8 cellular contexts compared by ENCODE assay signal in the genomic region with DNA sequence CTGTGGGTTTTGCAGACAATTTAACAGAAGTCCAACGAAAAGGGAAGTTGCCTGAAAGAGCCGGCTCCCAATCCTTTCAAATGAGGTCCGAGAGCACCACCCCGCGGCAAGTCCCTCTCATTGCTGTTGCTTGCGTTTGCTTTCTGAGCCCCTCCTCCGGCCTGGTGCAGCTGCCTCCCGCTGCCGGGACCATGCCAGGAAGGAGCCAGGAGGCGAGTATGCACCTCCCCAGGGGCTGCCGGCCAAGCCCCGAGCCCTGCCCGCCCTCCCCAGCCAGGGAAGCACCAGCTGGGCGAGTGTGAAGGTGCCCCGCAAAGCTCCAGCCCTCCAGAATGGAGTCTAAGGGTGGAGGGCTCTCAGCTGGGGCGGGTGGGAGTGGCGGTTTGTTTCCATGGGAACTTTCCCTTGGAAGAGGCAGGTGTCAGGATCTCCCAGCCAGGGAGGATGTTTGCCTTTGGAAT. TPM values are rescaled to one million over a fixed set of nuclear protein-coding genes. Genes with fewer than 3 reads are reported as not detected.
A peak's percentile ranks its signal among the peaks of the same experiment; 100 is the strongest.
DNase-seq lines count a peak whose midpoint lies in the region; ATAC-seq, FAIRE-seq and TF ChIP-seq lines count a peak whose summit lies in the region.

No MANE protein-coding gene starts in this region.

- no peak for FAIRE-seq in GM12891 (lab: Jason Lieb, UNC)

- H3K4me3 ChIP-seq in WERI-Rb-1 (ENCODE audit: low read depth, low read length) (peak overlapping the region; percentile 21), lower lobe of right lung (no peak overlapping the region)

- DNase-seq in 8988T (peak; percentile 73), GM12891 (ENCODE audit: insufficient read length, low spot score) (peak; percentile 91), NCI-H2196 treated with DMSO at 0.1 percent for 48 hours (lab: John Stamatoyannopoulos, UW; ENCODE audit: unreplicated experiment) (peak; percentile 68), WERI-Rb-1 (peak; percentile 83), dermis microvascular lymphatic vessel endothelial cell (ENCODE audit: low read depth in 2 of 2) (peak; percentile 41 to 76), lower lobe of right lung (peak; percentile 77)
- DNase-seq in stimulated activated CD8-positive, alpha-beta memory T cell treated with anti-CD3 and anti-CD28 coated beads, Interleukin-15, amount 100 ng/mL, for 48 hours (ENCODE audit: low read depth in 2 of 2), result peak; percentile 37 to 42

- H3K27me3 ChIP-seq in WERI-Rb-1 (ENCODE audit: insufficient read depth, low read depth, severe bottlenecking) (no peaks in the 10 kb centered on the region), lower lobe of right lung (ENCODE audit: low read depth) (peaks cover 65% of the 10 kb centered on the region)

- H3K4me1 ChIP-seq in lower lobe of right lung, result peaks cover 7% of the 10 kb centered on the region

- no peak overlapping the region for H3K27ac ChIP-seq in WERI-Rb-1
- H3K27ac ChIP-seq in lower lobe of right lung, result no peak overlapping the region

- H3K36me3 ChIP-seq in WERI-Rb-1 (no peaks in the 10 kb centered on the region), lower lobe of right lung (no peaks in the 10 kb centered on the region)

- H3K9me3 ChIP-seq in WERI-Rb-1 (ENCODE audit: severe bottlenecking) (peaks cover 7% of the 10 kb centered on the region), lower lobe of right lung (no peaks in the 10 kb centered on the region)

- TF ChIP-seq POLR2A in GM12891 (IDR thresholded peaks at IDR 0.05; ENCODE audit: low read depth, low read length), result no peak

- TF ChIP-seq CTCF in WERI-Rb-1 (IDR thresholded peaks at IDR 0.05; ENCODE audit: low read depth, low read length) (peak; percentile 89), lower lobe of right lung (IDR thresholded peaks at IDR 0.05) (peak; percentile 75)

- intact Hi-C loops in lower lobe of right lung (cut with DNase I), result no loop called here

- ATAC-seq in HG03103 (IDR thresholded peaks at IDR 0.05; ENCODE audit: low read depth, unreplicated experiment) (peak; percentile 84), lower lobe of right lung (peak; percentile 73 to 82)

TF ChIP-seq in GM12891, 5 proteins besides CTCF, POLR2A, EP300 and RAD21:
- peak; percentile 60 for TF ChIP-seq SPI1 (IDR thresholded peaks at IDR 0.05; ENCODE audit: low read depth, low read length)
- no peak for TF ChIP-seq POLR2AphosphoS5 (IDR thresholded peaks at IDR 0.05; ENCODE audit: low read depth, low read length)

RNA-seq across cellular contexts. Expression of a gene that starts 25.8 kb away (rescaled TPM):
- polyA plus RNA-seq in GM12891 (2012; ENCODE audit: low read depth, missing spikeins), result 19.1 TPM
- total RNA-seq in dermis microvascular lymphatic vessel endothelial cell (21.3 and 34.6 TPM in 2 replicates), lower lobe of right lung (30.0 TPM)

Comparison
In these comparisons a context has a peak if more than half of its experiments do, and no peak if none do; other contexts are left out.
1. DNase-seq: peak in every context shown above with its lines; median percentile 91 in GM12891; 83 in WERI-Rb-1; 77 in lower lobe of right lung; 73 in 8988T; 68 in NCI-H2196 treated with DMSO at 0.1 percent for 48 hours; 58 in dermis microvascular lymphatic vessel endothelial cell; 40 in stimulated activated CD8-positive, alpha-beta memory T cell treated with anti-CD3 and anti-CD28 coated beads, Interleukin-15, amount 100 ng/mL, for 48 hours.